1 cellular context compared by ENCODE assay signal in the genomic region with DNA sequence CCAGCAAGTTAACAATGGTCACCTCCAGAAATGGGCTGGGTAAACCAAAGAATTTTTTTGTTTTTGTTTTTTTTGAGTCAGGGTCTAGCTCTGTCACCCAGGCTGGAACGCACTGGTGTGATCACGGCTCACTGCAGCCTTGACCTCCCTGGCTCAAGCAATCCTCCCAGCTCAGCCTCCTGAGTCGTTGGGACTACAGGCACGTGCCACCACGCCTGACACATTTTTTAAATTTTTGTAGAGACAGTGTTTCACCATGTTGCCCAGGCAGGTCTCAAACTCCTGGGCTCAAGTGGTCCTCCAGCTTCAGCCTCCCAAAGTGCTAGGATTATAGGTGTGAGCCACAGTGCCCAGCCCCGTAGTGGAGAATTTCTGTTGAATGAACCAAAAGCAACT.
TF ChIP-seq lines count a peak whose summit lies in the region.

No MANE protein-coding gene starts in this region.

TF ChIP-seq in HepG2, 621 proteins besides CTCF, POLR2A, EP300 and RAD21:
- TF ChIP-seq ZHX1 (CRISPR knock-in tag; IDR thresholded peaks at IDR 0.05; ENCODE audit: low read depth) (no peak), ZNF770 (CRISPR knock-in tag; IDR thresholded peaks at IDR 0.05) (peak; percentile 27; the same call in 1 of the 2 replicates)
TF ChIP-seq in HepG2: peak in this region for 1.
